Comparison of ENCODE assay signal across 8 cellular contexts in the genomic region with DNA sequence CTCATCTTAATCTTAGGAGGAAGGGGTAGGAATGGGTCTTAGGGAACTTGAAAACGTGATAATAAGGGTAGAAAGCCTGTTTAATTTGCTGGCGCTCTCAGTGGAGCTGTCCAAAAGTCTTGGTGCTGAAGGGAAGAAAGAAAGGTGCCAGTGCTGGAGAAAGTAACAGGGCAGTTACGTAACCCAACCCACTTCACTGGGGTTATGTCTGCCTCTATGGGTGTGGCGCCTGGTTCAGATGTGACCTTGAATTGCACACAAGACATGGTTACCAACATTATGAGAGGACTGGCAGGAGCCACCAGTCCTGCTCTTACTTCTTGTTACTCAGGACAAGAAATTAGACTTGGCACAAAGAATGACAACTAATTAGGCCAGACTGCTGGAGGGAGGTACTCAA. TPM values are rescaled to one million over a fixed set of nuclear protein-coding genes. Genes with fewer than 3 reads are reported as not detected.
A peak's percentile ranks its signal among the peaks of the same experiment; 100 is the strongest.
DNase-seq lines count a peak whose midpoint lies in the region; TF ChIP-seq lines count a peak whose summit lies in the region.
"Had no signal": no experiment of that assay in that cellular context is flagged by ENCODE, and none has a peak within 500 bp of the region (broad histone marks: within the 10 kb centered on the region; RNA-seq: fewer than 3 reads in every experiment).

No MANE protein-coding gene starts in this region.

- H3K4me2 ChIP-seq in GM23248 (ENCODE audit: unreplicated experiment), result no peak overlapping the region
- H3K4me2 ChIP-seq in neural cell (ENCODE audit: low read length), result no peak overlapping the region

- no peaks in the 10 kb centered on the region for H3K4me1 ChIP-seq in GM23248 (ENCODE audit: insufficient read depth)

- TF ChIP-seq POLR2A in NB4 (IDR thresholded peaks at IDR 0.05; ENCODE audit: extremely low read depth, insufficient read length), result no peak

- H3K9ac ChIP-seq in GM23248 (no peak overlapping the region), neural cell (ENCODE audit: low read length) (no peak overlapping the region)

- TF ChIP-seq CTCF in NB4 (IDR thresholded peaks at IDR 0.05; ENCODE audit: low read depth, low read length), result no peak
- TF ChIP-seq CTCF in choroid plexus epithelial cell (conservative IDR thresholded peaks at IDR 0.05; ENCODE audit: low read depth, low read length), result no peak
- TF ChIP-seq CTCF in neural cell (IDR thresholded peaks at IDR 0.05; ENCODE audit: poor library complexity, severe bottlenecking), result no peak

- no peak for TF ChIP-seq RAD21 in neural cell (conservative IDR thresholded peaks at IDR 0.05)

- H3F3A ChIP-seq in GM23248 (ENCODE audit: insufficient read depth) (no peaks in the 10 kb centered on the region), neural cell (ENCODE audit: insufficient read depth, low read length, poor library complexity, severe bottlenecking) (no peaks in the 10 kb centered on the region)

- H3K9me3 ChIP-seq in GM23248 (ENCODE audit: low read depth) (no peaks in the 10 kb centered on the region), neural cell (ENCODE audit: low read length) (no peaks in the 10 kb centered on the region)

- no peaks in the 10 kb centered on the region for H3K79me2 ChIP-seq in GM23248 (ENCODE audit: insufficient read depth)
- H3K79me2 ChIP-seq in neural cell (replicated peaks; ENCODE audit: insufficient read depth, low read length), result no peaks in the 10 kb centered on the region

- peaks cover 18 to 26% (median 23%) of the 10 kb centered on the region in 3 donors for H3K27me3 Mint-ChIP-seq in immature natural killer cell (ENCODE audit: low read depth in 3 of 3)

- no peaks in the 10 kb centered on the region for H4K20me1 ChIP-seq in GM23248 (ENCODE audit: insufficient read depth)
- H4K20me1 ChIP-seq in neural cell (ENCODE audit: insufficient read depth), result no peaks in the 10 kb centered on the region

- H3K36me3 Mint-ChIP-seq in immature natural killer cell, result no peaks in the 10 kb centered on the region

- H3K27ac ChIP-seq in GM23248 (no peak overlapping the region), neural cell (ENCODE audit: low read length) (no peak overlapping the region)

- H3K27me3 ChIP-seq in GM23248 (replicated peaks; ENCODE audit: insufficient read depth) (peaks cover 55% of the 10 kb centered on the region), neural cell (ENCODE audit: insufficient read depth, low read depth, low read length) (peaks cover 42% of the 10 kb centered on the region)

- no peak for TF ChIP-seq EP300 in neural cell (conservative IDR thresholded peaks at IDR 0.05; ENCODE audit: poor library complexity, severe bottlenecking)

- 15% methylated on average over 4 of the region's 4 CpGs for WGBS in GM23248 (ENCODE audit: low coverage in 1 of 2, low lambda C conversion rate in 2 of 2, missing lambda C conversion rate in 2 of 2), 2 experiments

- H3K4me3 Mint-ChIP-seq in immature natural killer cell, result no peak overlapping the region

- peak; percentile 47 for DNase-seq in GM23248
- DNase-seq in NB4 (ENCODE audit: low read depth), result peak; percentile 62
- peak; percentile 50 for DNase-seq in choroid plexus epithelial cell (ENCODE audit: low read depth)
- no peak for DNase-seq in NCI-H526 treated with DMSO at 0.1 percent for 48 hours (lab: John Stamatoyannopoulos, UW)
- DNase-seq in NCI-H1694 (lab: John Stamatoyannopoulos, UW), result no peak
- DNase-seq in immature natural killer cell, result no peak
- DNase-seq: left colon had no signal

- H2AFZ ChIP-seq in GM23248 (no peak overlapping the region), neural cell (ENCODE audit: low read depth, low read length) (no peak overlapping the region)

- peaks cover 0 to 3% of the 10 kb centered on the region in 2 donors for H3K4me1 Mint-ChIP-seq in immature natural killer cell

- in situ Hi-C loops in GM23248 (cut with MboI), result no loop called here

- H3K9me3 Mint-ChIP-seq in immature natural killer cell, result peaks cover 0 to 2% (median 0%) of the 10 kb centered on the region in 6 donors

- no peaks in the 10 kb centered on the region for H3K9me2 ChIP-seq in GM23248 (ENCODE audit: insufficient read depth)
- no peaks in the 10 kb centered on the region for H3K9me2 ChIP-seq in neural cell (ENCODE audit: insufficient read depth, low read length)

- H3K36me3 ChIP-seq in GM23248 (ENCODE audit: low read depth) (no peaks in the 10 kb centered on the region), neural cell (ENCODE audit: insufficient read depth, low read length) (no peaks in the 10 kb centered on the region)

- no peak overlapping the region for H3K27ac Mint-ChIP-seq in immature natural killer cell

- no peak overlapping the region for H3K4me3 ChIP-seq in GM23248
- no peak overlapping the region for H3K4me3 ChIP-seq in NB4 (ENCODE audit: low read depth, low read length)
- H3K4me3 ChIP-seq in choroid plexus epithelial cell (ENCODE audit: low read depth, low read length), result no peak overlapping the region
- no peak overlapping the region for H3K4me3 ChIP-seq in neural cell (ENCODE audit: low read length)

TF ChIP-seq in neural cell, 6 proteins besides CTCF, POLR2A, EP300 and RAD21:
- TF ChIP-seq MXI1 (conservative IDR thresholded peaks at IDR 0.05; ENCODE audit: poor library complexity, severe bottlenecking) (no peak), POLR2AphosphoS5 (IDR thresholded peaks at IDR 0.05) (no peak), TAF1 (IDR thresholded peaks at IDR 0.05; ENCODE audit: low read depth) (no peak), SMC3 (conservative IDR thresholded peaks at IDR 0.05; ENCODE audit: poor library complexity) (no peak), EZH2 (IDR thresholded peaks at IDR 0.05; ENCODE audit: borderline replicate concordance, insufficient read depth, low read length, poor library complexity, severe bottlenecking) (no peak)
- TF ChIP-seq, protein P1, sequence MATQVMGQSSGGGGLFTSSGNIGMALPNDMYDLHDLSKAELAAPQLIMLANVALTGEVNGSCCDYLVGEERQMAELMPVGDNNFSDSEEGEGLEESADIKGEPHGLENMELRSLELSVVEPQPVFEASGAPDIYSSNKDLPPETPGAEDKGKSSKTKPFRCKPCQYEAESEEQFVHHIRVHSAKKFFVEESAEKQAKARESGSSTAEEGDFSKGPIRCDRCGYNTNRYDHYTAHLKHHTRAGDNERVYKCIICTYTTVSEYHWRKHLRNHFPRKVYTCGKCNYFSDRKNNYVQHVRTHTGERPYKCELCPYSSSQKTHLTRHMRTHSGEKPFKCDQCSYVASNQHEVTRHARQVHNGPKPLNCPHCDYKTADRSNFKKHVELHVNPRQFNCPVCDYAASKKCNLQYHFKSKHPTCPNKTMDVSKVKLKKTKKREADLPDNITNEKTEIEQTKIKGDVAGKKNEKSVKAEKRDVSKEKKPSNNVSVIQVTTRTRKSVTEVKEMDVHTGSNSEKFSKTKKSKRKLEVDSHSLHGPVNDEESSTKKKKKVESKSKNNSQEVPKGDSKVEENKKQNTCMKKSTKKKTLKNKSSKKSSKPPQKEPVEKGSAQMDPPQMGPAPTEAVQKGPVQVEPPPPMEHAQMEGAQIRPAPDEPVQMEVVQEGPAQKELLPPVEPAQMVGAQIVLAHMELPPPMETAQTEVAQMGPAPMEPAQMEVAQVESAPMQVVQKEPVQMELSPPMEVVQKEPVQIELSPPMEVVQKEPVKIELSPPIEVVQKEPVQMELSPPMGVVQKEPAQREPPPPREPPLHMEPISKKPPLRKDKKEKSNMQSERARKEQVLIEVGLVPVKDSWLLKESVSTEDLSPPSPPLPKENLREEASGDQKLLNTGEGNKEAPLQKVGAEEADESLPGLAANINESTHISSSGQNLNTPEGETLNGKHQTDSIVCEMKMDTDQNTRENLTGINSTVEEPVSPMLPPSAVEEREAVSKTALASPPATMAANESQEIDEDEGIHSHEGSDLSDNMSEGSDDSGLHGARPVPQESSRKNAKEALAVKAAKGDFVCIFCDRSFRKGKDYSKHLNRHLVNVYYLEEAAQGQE (IDR thresholded peaks at IDR 0.05; ENCODE audit: borderline replicate concordance), result peak; percentile 63

RNA-seq across cellular contexts. Expression of a gene that starts 18.6 kb away (rescaled TPM):
- 35.1 and 46.4 TPM in 2 replicates for total RNA-seq in GM23248 (2014; rRNA removed; shearing (Covaris generic))
- 13.6 and 13.7 TPM in 2 replicates for polyA plus RNA-seq in GM23248 (2016; fragmentation: Nextera tagmentation; extraction: Ambion mirVana)
- 46.0 and 49.6 TPM in 2 replicates for polyA plus RNA-seq in neural cell
- polyA minus RNA-seq in neural cell, result 163 and 189 TPM in 2 replicates
- 10 to 100 TPM in 2 of 3 donors, 1 to 10 TPM in 1; 9.4 to 15.7 (median 14.7) TPM for polyA plus RNA-seq in immature natural killer cell

Comparison
In these comparisons a context has a peak if more than half of its experiments do, and no peak if none do; other contexts are left out.
1. DNase-seq: peak in GM23248 (single experiment), NB4 (single experiment) and choroid plexus epithelial cell (single experiment); none in NCI-H526 treated with DMSO at 0.1 percent for 48 hours (single experiment), NCI-H1694 (single experiment) and immature natural killer cell (0 of 3).